28 cellular contexts compared by ENCODE assay signal in genomic region chr16:79685871-79686270, GRCh38.
"Had no signal": no experiment of that assay in that cellular context is flagged by ENCODE, and none has a peak within 500 bp of the region (broad histone marks: within the 10 kb centered on the region; RNA-seq: fewer than 3 reads in every experiment).

No MANE protein-coding gene starts in this region.

- H3K27me3 ChIP-seq: ovary, right lobe of liver, sigmoid colon, stomach, thyroid gland, tibial nerve, upper lobe of left lung, vagina had no signal

- FAIRE-seq: small intestine, urothelium cell line had no signal

- DNase-seq: natural killer cell; occipital lobe; ovary; posterior cingulate gyrus; psoas muscle; right cardiac atrium; right lobe of liver; sigmoid colon; small intestine; stimulated activated CD4-positive, alpha-beta T cell treated with anti-CD3 and anti-CD28 coated beads, Interleukin-15, amount 100 ng/mL, for 24 hours; stimulated activated CD4-positive, alpha-beta T cell treated with anti-CD3 and anti-CD28 coated beads, Interleukin-2, amount 100 ng/mL, for 24 hours; stimulated activated CD4-positive, alpha-beta T cell treated with anti-CD3 and anti-CD28 coated beads, Interleukin-2, amount 100 ng/mL, for 48 hours; stimulated activated CD4-positive, alpha-beta T cell treated with anti-CD3 and anti-CD28 coated beads, Interleukin-4, amount 100 ng/mL, for 24 hours; stimulated activated naive B cell treated with anti-CD40 and anti-IgM and Interleukin-4, amounts not matched to agents 10 μg/mL and 1 μg/mL and 100 μg/mL, for 72 hours; stimulated activated naive CD4-positive, alpha-beta T cell treated with Interleukin-2 at 50 U/mL for 16 hours; stomach; thyroid gland; trophoblast cell; upper lobe of left lung had no signal

- H3K27ac ChIP-seq: ovary, parathyroid adenoma, psoas muscle, right lobe of liver, sigmoid colon, stomach, thoracic aorta, thyroid gland, tibial nerve, upper lobe of left lung, vagina had no signal

- H3K27ac Mint-ChIP-seq: natural killer cell; nephron; progenitor cell of endocrine pancreas; stimulated activated effector memory CD8-positive, alpha-beta T cell treated with anti-CD3 and anti-CD28 coated beads, Interleukin-12 subunit alpha, Interleukin-12 subunit beta, amount 100 ng/mL, for 72 hours; stimulated activated naive B cell treated with anti-CD40 and anti-IgM and Interleukin-4, amounts not matched to agents 10 μg/mL and 1 μg/mL and 100 μg/mL, for 72 hours; stimulated activated naive CD8-positive, alpha-beta T cell treated with anti-CD3 and anti-CD28 coated beads, Interleukin-15, Interleukin-2, amounts not matched to agents 100 ng/mL and 50 ng/mL, for 24 hours had no signal

- H3K27me3 Mint-ChIP-seq: progenitor cell of endocrine pancreas; stimulated activated naive B cell treated with anti-CD40 and anti-IgM and Interleukin-4, amounts not matched to agents 10 μg/mL and 1 μg/mL and 100 μg/mL, for 72 hours had no signal

- H3K9me3 ChIP-seq: ovary, psoas muscle, right lobe of liver, sigmoid colon, stomach, thoracic aorta, thyroid gland, tibial nerve, upper lobe of left lung, vagina had no signal

- ATAC-seq: natural killer cell; psoas muscle; right cardiac atrium; right lobe of liver; stimulated activated effector memory CD8-positive, alpha-beta T cell treated with anti-CD3 and anti-CD28 coated beads, Interleukin-12 subunit alpha, Interleukin-12 subunit beta, amount 100 ng/mL, for 72 hours; stimulated activated naive B cell treated with anti-CD40 and anti-IgM and Interleukin-4, amounts not matched to agents 10 μg/mL and 1 μg/mL and 100 μg/mL, for 72 hours had no signal

- H3K36me3 ChIP-seq: ovary, right lobe of liver, sigmoid colon, stomach, thoracic aorta, thyroid gland, tibial nerve, upper lobe of left lung, vagina had no signal

- H2AFZ ChIP-seq: parathyroid adenoma had no signal

- H3K9me3 Mint-ChIP-seq: natural killer cell; stimulated activated effector memory CD8-positive, alpha-beta T cell treated with anti-CD3 and anti-CD28 coated beads, Interleukin-12 subunit alpha, Interleukin-12 subunit beta, amount 100 ng/mL, for 72 hours; stimulated activated naive B cell treated with anti-CD40 and anti-IgM and Interleukin-4, amounts not matched to agents 10 μg/mL and 1 μg/mL and 100 μg/mL, for 72 hours; stimulated activated naive CD8-positive, alpha-beta T cell treated with anti-CD3 and anti-CD28 coated beads, Interleukin-15, Interleukin-2, amounts not matched to agents 100 ng/mL and 50 ng/mL, for 24 hours had no signal

- H3K79me2 ChIP-seq: parathyroid adenoma had no signal

- H3K4me1 Mint-ChIP-seq: natural killer cell; stimulated activated effector memory CD8-positive, alpha-beta T cell treated with anti-CD3 and anti-CD28 coated beads, Interleukin-12 subunit alpha, Interleukin-12 subunit beta, amount 100 ng/mL, for 72 hours; stimulated activated naive B cell treated with anti-CD40 and anti-IgM and Interleukin-4, amounts not matched to agents 10 μg/mL and 1 μg/mL and 100 μg/mL, for 72 hours had no signal

- H3K4me3 ChIP-seq: ovary, psoas muscle, right lobe of liver, sigmoid colon, stomach, thoracic aorta, thyroid gland, tibial nerve, upper lobe of left lung, vagina had no signal

- H3K4me1 ChIP-seq: parathyroid adenoma, psoas muscle, right lobe of liver, sigmoid colon, thyroid gland, upper lobe of left lung, vagina had no signal

- H3K4me3 Mint-ChIP-seq: natural killer cell; nephron; stimulated activated effector memory CD8-positive, alpha-beta T cell treated with anti-CD3 and anti-CD28 coated beads, Interleukin-12 subunit alpha, Interleukin-12 subunit beta, amount 100 ng/mL, for 72 hours; stimulated activated naive B cell treated with anti-CD40 and anti-IgM and Interleukin-4, amounts not matched to agents 10 μg/mL and 1 μg/mL and 100 μg/mL, for 72 hours; stimulated activated naive CD8-positive, alpha-beta T cell treated with anti-CD3 and anti-CD28 coated beads, Interleukin-15, Interleukin-2, amounts not matched to agents 100 ng/mL and 50 ng/mL, for 24 hours had no signal

- H3K36me3 Mint-ChIP-seq: natural killer cell; stimulated activated effector memory CD8-positive, alpha-beta T cell treated with anti-CD3 and anti-CD28 coated beads, Interleukin-12 subunit alpha, Interleukin-12 subunit beta, amount 100 ng/mL, for 72 hours; stimulated activated naive B cell treated with anti-CD40 and anti-IgM and Interleukin-4, amounts not matched to agents 10 μg/mL and 1 μg/mL and 100 μg/mL, for 72 hours had no signal

- H3K9ac ChIP-seq: parathyroid adenoma had no signal
